Comparison of ENCODE assay signal across 8 cellular contexts in genomic region chr18:76426738-76427305, GRCh38.
DNase-seq lines count a peak whose midpoint lies in the region; ATAC-seq and TF ChIP-seq lines count a peak whose summit lies in the region.

No MANE protein-coding gene starts in this region.

- H4K20me1 ChIP-seq in osteoblast (ENCODE audit: insufficient read depth, low read length): peaks cover 59% of the 10 kb centered on the region

- no peak overlapping the region for H3K27ac ChIP-seq in osteoblast (ENCODE audit: low read depth, low read length)
- no peak overlapping the region for H3K27ac ChIP-seq in effector memory CD4-positive, alpha-beta T cell (ENCODE audit: insufficient read depth, low read length, poor library complexity, severe bottlenecking)

- H3K4me1 ChIP-seq in osteoblast (ENCODE audit: insufficient read depth, low read length): peaks cover 15% of the 10 kb centered on the region
- no peaks in the 10 kb centered on the region for H3K4me1 ChIP-seq in effector memory CD4-positive, alpha-beta T cell (ENCODE audit: control insufficient read depth, insufficient read depth, low read length, poor library complexity, severe bottlenecking)

- H3K9me3 ChIP-seq in osteoblast (ENCODE audit: low read depth, low read length): no peaks in the 10 kb centered on the region
- no peaks in the 10 kb centered on the region for H3K9me3 ChIP-seq in effector memory CD4-positive, alpha-beta T cell (ENCODE audit: control insufficient read depth, low read length)

- H3K4me2 ChIP-seq in osteoblast (ENCODE audit: insufficient read depth, low read length): no peak overlapping the region

- TF ChIP-seq CTCF in LNCaP clone FGC (IDR thresholded peaks at IDR 0.05; ENCODE audit: control insufficient read depth, extremely low read depth, insufficient read depth) (peak; percentile 82), endothelial cell (IDR thresholded peaks at IDR 0.05; ENCODE audit: unreplicated experiment) (peak; percentile 84), osteoblast (IDR thresholded peaks at IDR 0.05; ENCODE audit: extremely low read depth, low read depth, low read length) (peak; percentile 78)

- H3K4me3 ChIP-seq in LNCaP clone FGC (ENCODE audit: low read depth, low read length) (no peak overlapping the region), osteoblast (ENCODE audit: insufficient read depth, low read length) (no peak overlapping the region)
- no peak overlapping the region for H3K4me3 ChIP-seq in effector memory CD4-positive, alpha-beta T cell (ENCODE audit: insufficient read depth, low read depth, low read length, poor library complexity, severe bottlenecking)

- H3K36me3 Mint-ChIP-seq in endothelial cell (ENCODE audit: low read depth, unreplicated experiment): peaks cover 13% of the 10 kb centered on the region

- ATAC-seq in HG03432 (IDR thresholded peaks at IDR 0.05; ENCODE audit: unreplicated experiment): no peak
- no peak for ATAC-seq in HG03457 (IDR thresholded peaks at IDR 0.05; ENCODE audit: unreplicated experiment)

- H3K27me3 Mint-ChIP-seq in endothelial cell (ENCODE audit: unreplicated experiment): peaks cover 1% of the 10 kb centered on the region

- no peaks in the 10 kb centered on the region for H3K27me3 ChIP-seq in osteoblast (ENCODE audit: insufficient read depth, low read length)
- no peaks in the 10 kb centered on the region for H3K27me3 ChIP-seq in effector memory CD4-positive, alpha-beta T cell (replicated peaks; ENCODE audit: control insufficient read depth, insufficient read depth, low read length, poor library complexity, severe bottlenecking)

- DNase-seq in EL (peak; percentile 50), LNCaP clone FGC (ENCODE audit: low read depth) (no peak), endothelial cell (ENCODE audit: low spot score) (peak; percentile 76), osteoblast (ENCODE audit: insufficient read length, low spot score, missing footprints) (peak; percentile 93), NCI-H524 (lab: John Stamatoyannopoulos, UW) (no peak)
- DNase-seq in effector memory CD4-positive, alpha-beta T cell: no peak

- no peak overlapping the region for H3K4me3 Mint-ChIP-seq in endothelial cell (ENCODE audit: unreplicated experiment)

- H3K9me3 Mint-ChIP-seq in endothelial cell (ENCODE audit: unreplicated experiment): no peaks in the 10 kb centered on the region

- H3K79me2 ChIP-seq in osteoblast (ENCODE audit: insufficient read depth, low read length): peaks cover 65% of the 10 kb centered on the region

- no peaks in the 10 kb centered on the region for H3K36me3 ChIP-seq in osteoblast (ENCODE audit: insufficient read depth, low read length)
- no peaks in the 10 kb centered on the region for H3K36me3 ChIP-seq in effector memory CD4-positive, alpha-beta T cell (ENCODE audit: control insufficient read depth, insufficient read depth, low read length)

- H3K27ac Mint-ChIP-seq in endothelial cell (ENCODE audit: unreplicated experiment): no peak overlapping the region

- H3K4me1 Mint-ChIP-seq in endothelial cell (ENCODE audit: unreplicated experiment): peaks cover 16% of the 10 kb centered on the region

- H2AFZ ChIP-seq in osteoblast (ENCODE audit: low read length): no peak overlapping the region

Comparison
In these comparisons a context has a peak if more than half of its experiments do, and no peak if none do; other contexts are left out.
1. DNase-seq: peak in EL (single experiment), endothelial cell (single experiment) and osteoblast (single experiment); none in LNCaP clone FGC (single experiment), NCI-H524 (0 of 2) and effector memory CD4-positive, alpha-beta T cell (0 of 3).
2. Peak in every context shown above with its lines, with median percentiles within 50 percentile points of each other: CTCF ChIP-seq.